8 cellular contexts compared by ENCODE assay signal in genomic region chr20:35953411-35954199, GRCh38. TPM values are rescaled to one million over a fixed set of nuclear protein-coding genes. Genes with fewer than 3 reads are reported as not detected.
DNase-seq lines count a peak whose midpoint lies in the region; ATAC-seq and TF ChIP-seq lines count a peak whose summit lies in the region.

No MANE protein-coding gene starts in this region.

- H3K9me3 ChIP-seq in endocrine pancreas (ENCODE audit: control insufficient read depth, low read length), result no peaks in the 10 kb centered on the region

- TF ChIP-seq CTCF in GM13976 (IDR thresholded peaks at IDR 0.05; ENCODE audit: borderline replicate concordance, control extremely low read depth, extremely low read depth, insufficient read depth, missing control alignments), result no peak

- H3K27me3 ChIP-seq in endocrine pancreas (ENCODE audit: control insufficient read depth, insufficient read depth, low read length), result no peaks in the 10 kb centered on the region

- H3K9ac ChIP-seq in endocrine pancreas (ENCODE audit: control insufficient read depth, insufficient read depth, low read length), result peak overlapping the region; percentile 78

- H3K4me1 ChIP-seq in endocrine pancreas (ENCODE audit: control insufficient read depth, insufficient read depth, low read length), result peaks cover 6% of the 10 kb centered on the region

- H3K36me3 ChIP-seq in endocrine pancreas (ENCODE audit: control insufficient read depth, insufficient read depth, low read length), result no peaks in the 10 kb centered on the region

- in situ Hi-C loops in GM13976 (cut with MboI; ENCODE audit: low sequenced_read_pairs, unreplicated experiment), result no loop called here

- peak; percentile 32 for ATAC-seq in HG02642 (IDR thresholded peaks at IDR 0.05; ENCODE audit: poor library complexity, unreplicated experiment)

- H3K4me3 ChIP-seq in endocrine pancreas (ENCODE audit: control insufficient read depth, insufficient read depth, low read length), result peak overlapping the region; percentile 84

- DNase-seq in GM13976 (ENCODE audit: low spot score) (peak; percentile 61), NCI-H2171 treated with DMSO at 0.1 percent for 48 hours (lab: John Stamatoyannopoulos, UW) (peak; percentile 54), mucosa of gallbladder (ENCODE audit: low spot score) (peak; percentile 27), SKM-1 (lab: John Stamatoyannopoulos, UW; ENCODE audit: unreplicated experiment) (no peak)
- peak; percentile 57 for DNase-seq in activated CD8-positive, alpha-beta memory T cell treated with anti-CD3 and anti-CD28 coated beads, Interleukin-2, amount 50 U/mL, for 4 hours
- DNase-seq in stimulated activated CD8-positive, alpha-beta memory T cell treated with anti-CD3 and anti-CD28 coated beads, Interleukin-7, amount 100 ng/mL, for 1 hour (ENCODE audit: low read depth in 2 of 2), result peak; percentile 30 to 34

RNA-seq across cellular contexts. Expression of gene SCAND1, which starts 0.7 kb away (rescaled TPM):
- total RNA-seq in mucosa of gallbladder, result 92.7 TPM

RNA-seq across cellular contexts. Expression of gene CNBD2, which starts 14.8 kb away (rescaled TPM):
- total RNA-seq in mucosa of gallbladder, result 3.3 TPM
